Comparison of ENCODE assay signal across 17 cellular contexts in genomic region chr18:686339-687111, GRCh38. TPM values are rescaled to one million over a fixed set of nuclear protein-coding genes. Genes with fewer than 3 reads are reported as not detected.
DNase-seq lines count a peak whose midpoint lies in the region; ATAC-seq and TF ChIP-seq lines count a peak whose summit lies in the region.
"Had no signal": no experiment of that assay in that cellular context is flagged by ENCODE, and none has a peak within 500 bp of the region (broad histone marks: within the 10 kb centered on the region; RNA-seq: fewer than 3 reads in every experiment).

No MANE protein-coding gene starts in this region.

- ATAC-seq in GM23338 (peak; percentile 89), GM21825 (IDR thresholded peaks at IDR 0.05; ENCODE audit: unreplicated experiment) (no peak)
- ATAC-seq: activated CD8-positive, alpha-beta T cell treated with anti-CD3 and anti-CD28 coated beads, Interleukin-2, amount 10 ng/mL, durations not matched to agents 7 days and 5 days; stimulated activated memory B cell treated with anti-CD40 and anti-IgM and Interleukin-4, amounts not matched to agents 10 μg/mL and 1 μg/mL and 100 μg/mL, for 72 hours had no signal

- H3K27ac ChIP-seq in A673 (ENCODE audit: low read depth, low read length, poor library complexity, severe bottlenecking) (no peak overlapping the region), GM23338 (ENCODE audit: low read depth) (peak overlapping the region; percentile 51; the same call in 1 of the 2 replicates), WERI-Rb-1 (no peak overlapping the region), Peyer's patch (no peak overlapping the region), ascending aorta (no peak overlapping the region)
- H3K27ac ChIP-seq: colonic mucosa, prostate gland had no signal

- CTCF ChIA-PET in A673 (lab: Charles Lee) = no interaction called here

- H3F3A ChIP-seq in GM23338 (replicated peaks; ENCODE audit: low read depth) = 0 out of 2 replicates have a peak, but pooled peaks cover 2% of the 10 kb centered on the region

- H3K4me3 ChIP-seq in A673 (ENCODE audit: low read depth, low read length, poor library complexity, severe bottlenecking) (no peak overlapping the region), GM23338 (no peak overlapping the region), WERI-Rb-1 (ENCODE audit: low read depth, low read length) (no peak overlapping the region), Peyer's patch (no peak overlapping the region), ascending aorta (no peak overlapping the region)
- H3K4me3 ChIP-seq: colonic mucosa, prostate gland had no signal

- peak overlapping the region; percentile 33; the same call in 1 of the 2 replicates for H3K27ac Mint-ChIP-seq in GM23338
- H3K27ac Mint-ChIP-seq: activated CD8-positive, alpha-beta T cell treated with anti-CD3 and anti-CD28 coated beads, Interleukin-2, amount 10 ng/mL, durations not matched to agents 7 days and 5 days; activated naive CD8-positive, alpha-beta T cell; stimulated activated memory B cell treated with anti-CD40 and anti-IgM and Interleukin-4, amounts not matched to agents 10 μg/mL and 1 μg/mL and 100 μg/mL, for 72 hours had no signal

- H3K4me1 ChIP-seq in A673 (ENCODE audit: insufficient read depth, low read length, poor library complexity, severe bottlenecking) = no peaks in the 10 kb centered on the region
- H3K4me1 ChIP-seq in GM23338 (ENCODE audit: insufficient read depth) = peaks cover 15% of the 10 kb centered on the region; the same call in 1 of the 2 replicates
- H3K4me1 ChIP-seq in Peyer's patch = no peaks in the 10 kb centered on the region
- no peaks in the 10 kb centered on the region for H3K4me1 ChIP-seq in ascending aorta
- H3K4me1 ChIP-seq: colonic mucosa, prostate gland had no signal

- H3K9me3 Mint-ChIP-seq in GM23338 = no peaks in the 10 kb centered on the region
- H3K9me3 Mint-ChIP-seq: stimulated activated memory B cell treated with anti-CD40 and anti-IgM and Interleukin-4, amounts not matched to agents 10 μg/mL and 1 μg/mL and 100 μg/mL, for 72 hours had no signal

- no peaks in the 10 kb centered on the region for H3K9me2 ChIP-seq in GM23338 (ENCODE audit: insufficient read depth)

- peak overlapping the region; percentile 58 for H3K4me2 ChIP-seq in GM23338

- no TSS peak for BruUV-seq in A673 (replicated peaks; lab: Mats Ljungman, UMichigan)

- DNase-seq in A673 (ENCODE audit: low spot score) (no peak), GM23338 (ENCODE audit: low spot score) (peak; percentile 60), WERI-Rb-1 (peak; percentile 14), iPS-NIHi11 (ENCODE audit: low spot score) (peak; percentile 63), Peyer's patch (no peak), H4 (ENCODE audit: low spot score) (no peak), ascending aorta (ENCODE audit: low spot score in 2 of 2) (no peak)
- DNase-seq: activated CD8-positive, alpha-beta T cell treated with anti-CD3 and anti-CD28 coated beads, Interleukin-2, amount 10 ng/mL, durations not matched to agents 7 days and 5 days; colonic mucosa; GF-D8; NCI-H446; stimulated activated CD4-positive, alpha-beta T cell treated with anti-CD3 and anti-CD28 coated beads, Interleukin-2, amount 100 ng/mL, for 24 hours; T1000 had no signal

- H3K27me3 Mint-ChIP-seq in GM23338 (ENCODE audit: insufficient read depth, low read depth, poor library complexity) = peaks cover 7% of the 10 kb centered on the region
- H3K27me3 Mint-ChIP-seq: activated naive CD8-positive, alpha-beta T cell; stimulated activated memory B cell treated with anti-CD40 and anti-IgM and Interleukin-4, amounts not matched to agents 10 μg/mL and 1 μg/mL and 100 μg/mL, for 72 hours had no signal

- TF ChIP-seq POLR2A in Peyer's patch (IDR thresholded peaks at IDR 0.05) = no peak

- no peaks in the 10 kb centered on the region for H3K36me3 ChIP-seq in A673 (ENCODE audit: insufficient read depth, low read length, poor library complexity, severe bottlenecking)
- peaks cover 11% of the 10 kb centered on the region; the same call in 1 of the 2 replicates for H3K36me3 ChIP-seq in GM23338 (ENCODE audit: insufficient read depth)
- peaks cover 11% of the 10 kb centered on the region for H3K36me3 ChIP-seq in WERI-Rb-1
- peaks cover 0 to 25% (median 0%) of the 10 kb centered on the region in 3 donors for H3K36me3 ChIP-seq in Peyer's patch
- H3K36me3 ChIP-seq in ascending aorta = peaks cover 8 to 50% of the 10 kb centered on the region in 2 donors
- H3K36me3 ChIP-seq: colonic mucosa, prostate gland had no signal

- no peak overlapping the region for H2AFZ ChIP-seq in GM23338

- peaks cover 70% of the 10 kb centered on the region for H3K36me3 Mint-ChIP-seq in GM23338 (ENCODE audit: low read depth)

- POLR2A ChIA-PET in A673 (lab: Charles Lee; ENCODE audit: low non-redundant PET) = no interaction called here

- H3K4me3 Mint-ChIP-seq in GM23338 = peak overlapping the region; percentile 38
- H3K4me3 Mint-ChIP-seq: activated CD8-positive, alpha-beta T cell treated with anti-CD3 and anti-CD28 coated beads, Interleukin-2, amount 10 ng/mL, durations not matched to agents 7 days and 5 days; activated naive CD8-positive, alpha-beta T cell; stimulated activated memory B cell treated with anti-CD40 and anti-IgM and Interleukin-4, amounts not matched to agents 10 μg/mL and 1 μg/mL and 100 μg/mL, for 72 hours had no signal

- H4K20me1 ChIP-seq in GM23338 (replicated peaks; ENCODE audit: insufficient read depth) = peaks cover 4% of the 10 kb centered on the region

- H3K9me3 ChIP-seq in A673 (ENCODE audit: low read depth, low read length, poor library complexity, severe bottlenecking) = no peaks in the 10 kb centered on the region
- H3K9me3 ChIP-seq in WERI-Rb-1 (ENCODE audit: severe bottlenecking) = no peaks in the 10 kb centered on the region
- no peaks in the 10 kb centered on the region for H3K9me3 ChIP-seq in Peyer's patch
- no peaks in the 10 kb centered on the region for H3K9me3 ChIP-seq in ascending aorta
- H3K9me3 ChIP-seq: colonic mucosa, prostate gland had no signal

- TF ChIP-seq CTCF in A673 (conservative IDR thresholded peaks at IDR 0.05; ENCODE audit: low read depth, low read length) (0 out of 2 replicates have a peak, but pooled peaks have one; percentile 12), GM23338 (conservative IDR thresholded peaks at IDR 0.05; ENCODE audit: low read depth in 2 of 2) (0 out of 4 replicates have a peak, but pooled peaks of 1 of the 2 experiments have one; percentile 4), WERI-Rb-1 (IDR thresholded peaks at IDR 0.05; ENCODE audit: low read depth, low read length) (no peak), Peyer's patch (IDR thresholded peaks at IDR 0.05) (no peak), ascending aorta (IDR thresholded peaks at IDR 0.05) (no peak)

- H3K27me3 ChIP-seq in A673 (replicated peaks; ENCODE audit: insufficient read depth, low read depth, low read length, poor library complexity) (no peaks in the 10 kb centered on the region), GM23338 (ENCODE audit: insufficient read depth) (no peaks in the 10 kb centered on the region), WERI-Rb-1 (ENCODE audit: insufficient read depth, low read depth, severe bottlenecking) (no peaks in the 10 kb centered on the region), Peyer's patch (no peaks in the 10 kb centered on the region), ascending aorta (no peaks in the 10 kb centered on the region)
- H3K27me3 ChIP-seq: colonic mucosa had no signal

- H3K79me2 ChIP-seq in GM23338 (replicated peaks; ENCODE audit: insufficient read depth) = no peaks in the 10 kb centered on the region

- peaks cover 36% of the 10 kb centered on the region for H3K4me1 Mint-ChIP-seq in GM23338
- H3K4me1 Mint-ChIP-seq: stimulated activated memory B cell treated with anti-CD40 and anti-IgM and Interleukin-4, amounts not matched to agents 10 μg/mL and 1 μg/mL and 100 μg/mL, for 72 hours had no signal

- intact Hi-C loops in A673 (cut with micrococcal nuclease; ENCODE audit: unreplicated experiment) (no loop called here), ascending aorta (cut with DNase I) (no loop called here)

TF ChIP-seq in GM23338, 12 proteins besides CTCF, POLR2A, EP300 and RAD21 (continues in another document):
- TF ChIP-seq STAT1 (IDR thresholded peaks at IDR 0.05; ENCODE audit: unreplicated experiment) (no peak), POLR2AphosphoS5 (IDR thresholded peaks at IDR 0.05; ENCODE audit: low read depth) (0 out of 2 replicates have a peak, but pooled peaks have one; percentile 33)

RNA-seq across cellular contexts. Expression of gene ENOSF1, which starts 25.9 kb away (rescaled TPM):
- total RNA-seq in A673 (2021) (39.2 and 48.0 TPM in 2 replicates), Peyer's patch (100 to 1,000 TPM in 3 of 4 donors, 10 to 100 TPM in 1; 77.6 to 191 (median 132) TPM), ascending aorta (178 TPM)
- 20.5 and 36.4 TPM in 2 replicates for total RNA-seq in GM23338 (2014; rRNA removed; shearing (Covaris generic))
- 30.1 and 32.0 TPM in 2 replicates for polyA plus RNA-seq in GM23338 (2016; fragmentation: Nextera tagmentation; extraction: Ambion mirVana)
- total RNA-seq in H4 (2014; rRNA removed; shearing (Covaris generic)) = 7.6 and 9.0 TPM in 2 replicates

RNA-seq across cellular contexts. Expression of gene TYMS, which starts 29.1 kb away (rescaled TPM):
- total RNA-seq in A673 (2021) (319 and 339 TPM in 2 replicates), Peyer's patch (10 to 100 TPM in 3 of 4 donors, 1 to 10 TPM in 1; 6.7 to 71.8 (median 11.7) TPM), ascending aorta (0.53 TPM)
- total RNA-seq in GM23338 (2014; rRNA removed; shearing (Covaris generic)) = 52.9 and 60.5 TPM in 2 replicates
- polyA plus RNA-seq in GM23338 (2016; fragmentation: Nextera tagmentation; extraction: Ambion mirVana) = 62.9 and 72.3 TPM in 2 replicates
- 66.6 and 72.0 TPM in 2 replicates for total RNA-seq in H4 (2014; rRNA removed; shearing (Covaris generic))

Comparison
In these comparisons a context has a peak if more than half of its experiments do, and no peak if none do; other contexts are left out.
1. DNase-seq: peak in GM23338 (single experiment), WERI-Rb-1 (single experiment) and iPS-NIHi11 (single experiment); none in A673 (single experiment), Peyer's patch (0 of 3), H4 (single experiment) and ascending aorta (0 of 2).